8 cellular contexts compared by ENCODE assay signal in the genomic region with DNA sequence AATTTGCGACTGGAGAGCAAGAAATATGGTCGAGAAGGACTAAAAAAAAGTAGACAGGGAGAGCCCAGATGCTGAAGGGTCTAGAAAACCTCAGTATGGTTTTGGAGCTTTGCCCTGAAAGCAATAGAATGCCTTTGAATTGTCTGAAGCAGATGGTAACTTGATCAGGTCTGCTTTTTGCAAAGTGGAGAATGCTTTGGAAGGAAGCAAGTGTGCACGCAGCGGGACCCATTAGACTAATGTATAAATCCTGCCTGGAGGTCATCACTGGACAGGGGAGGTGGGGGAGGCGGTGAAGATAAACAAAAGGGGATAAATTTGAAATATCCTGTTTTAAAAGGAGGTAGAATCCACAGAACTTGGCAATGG. TPM values are rescaled to one million over a fixed set of nuclear protein-coding genes. Genes with fewer than 3 reads are reported as not detected.
DNase-seq lines count a peak whose midpoint lies in the region; ATAC-seq and TF ChIP-seq lines count a peak whose summit lies in the region.

No MANE protein-coding gene starts in this region.

- H3K9me3 ChIP-seq in mucosa of descending colon: no peaks in the 10 kb centered on the region

- peaks cover 16% of the 10 kb centered on the region for H3K4me1 ChIP-seq in mucosa of descending colon (ENCODE audit: low read depth)

- peak overlapping the region; percentile 95 to 98 (median 96) for H3K27ac Mint-ChIP-seq in naive thymus-derived CD8-positive, alpha-beta T cell

- no peaks in the 10 kb centered on the region for H3K27me3 Mint-ChIP-seq in naive thymus-derived CD8-positive, alpha-beta T cell

- no peaks in the 10 kb centered on the region for H3K9me3 Mint-ChIP-seq in naive thymus-derived CD8-positive, alpha-beta T cell

- POLR2A ChIA-PET in naive thymus-derived CD8-positive, alpha-beta T cell (lab: Charles Lee): interaction anchor here (1.1 to 9.9 kb wide), 12 partner anchors 12 to 207 kb away, joined by 3 to 130 read pairs (median 7); a partner anchor contains a TSS

- H3K36me3 ChIP-seq in mucosa of descending colon (ENCODE audit: low read depth): no peaks in the 10 kb centered on the region

- H3K4me3 Mint-ChIP-seq in naive thymus-derived CD8-positive, alpha-beta T cell: peak overlapping the region; percentile 84 to 99 (median 92)

- no peak for ATAC-seq in naive thymus-derived CD8-positive, alpha-beta T cell
- ATAC-seq in GM21381 (IDR thresholded peaks at IDR 0.05; ENCODE audit: unreplicated experiment): no peak
- ATAC-seq in mucosa of descending colon: no peak

- DNase-seq in NCI-H2171 treated with DMSO at 0.1 percent for 48 hours (lab: John Stamatoyannopoulos, UW): peak; percentile 50
- DNase-seq in NCI-H2171 (lab: John Stamatoyannopoulos, UW): no peak
- peak; percentile 96 for DNase-seq in NCI-H69 (lab: John Stamatoyannopoulos, UW)
- DNase-seq in dedifferentiated amniotic fluid mesenchymal stem cell (ENCODE audit: extremely low spot score): peak; percentile 60
- peak in 1 of 10 donors; percentile 15 for DNase-seq in naive thymus-derived CD8-positive, alpha-beta T cell
- DNase-seq in amniotic stem cell (lab: John Stamatoyannopoulos, UW): no peak
- DNase-seq in mucosa of descending colon: no peak

- TF ChIP-seq CTCF in mucosa of descending colon (IDR thresholded peaks at IDR 0.05): no peak

- intact Hi-C loops in mucosa of descending colon (cut with DNase I, micrococcal nuclease): no loop called here

- H3K36me3 Mint-ChIP-seq in naive thymus-derived CD8-positive, alpha-beta T cell: peaks cover 0 to 20% (median 3%) of the 10 kb centered on the region in 3 donors

- no peak overlapping the region for H3K4me3 ChIP-seq in mucosa of descending colon

- H3K4me1 Mint-ChIP-seq in naive thymus-derived CD8-positive, alpha-beta T cell: peaks cover 30 to 52% (median 47%) of the 10 kb centered on the region in 4 donors

RNA-seq across cellular contexts. Expression of a gene that starts 0.8 kb away (rescaled TPM):
- 10 to 100 TPM; 66.0 to 68.6 TPM for total RNA-seq in naive thymus-derived CD8-positive, alpha-beta T cell
- polyA plus RNA-seq in naive thymus-derived CD8-positive, alpha-beta T cell: 10 to 100 TPM in 1 of 3 donors, 1 to 10 TPM in 2; 7.3 to 24.9 (median 7.5) TPM
- 10 to 100 TPM; 37.2 to 58.1 (median 42.2) TPM for total RNA-seq in mucosa of descending colon

RNA-seq across cellular contexts. Expression of a gene that starts 13.5 kb away (rescaled TPM):
- total RNA-seq in naive thymus-derived CD8-positive, alpha-beta T cell: 10 to 100 TPM; 27.0 to 27.8 TPM
- polyA plus RNA-seq in naive thymus-derived CD8-positive, alpha-beta T cell: 1 to 10 TPM; 3.4 to 10.0 (median 4.0) TPM
- total RNA-seq in mucosa of descending colon: 10 to 100 TPM; 25.8 to 47.1 (median 36.1) TPM

RNA-seq across cellular contexts. Expression of a gene that starts 19.0 kb away (rescaled TPM):
- total RNA-seq in naive thymus-derived CD8-positive, alpha-beta T cell: 10 to 100 TPM; 29.0 to 37.5 TPM
- polyA plus RNA-seq in naive thymus-derived CD8-positive, alpha-beta T cell: 10 to 100 TPM; 28.7 to 30.8 (median 29.0) TPM
- total RNA-seq in mucosa of descending colon: 10 to 100 TPM; 36.9 to 48.2 (median 39.5) TPM

RNA-seq across cellular contexts. Expression of a gene that starts 28.2 kb away (rescaled TPM):
- not detected for total RNA-seq in naive thymus-derived CD8-positive, alpha-beta T cell
- not detected for polyA plus RNA-seq in naive thymus-derived CD8-positive, alpha-beta T cell
- total RNA-seq in mucosa of descending colon: under 1 TPM in 2 of 3 donors, not detected in 1; 0.07 to 0.85 TPM

RNA-seq across cellular contexts. Expression of a gene that starts 35.9 kb away (rescaled TPM):
- total RNA-seq in naive thymus-derived CD8-positive, alpha-beta T cell: 1 to 10 TPM; 6.9 to 8.0 TPM
- 10 to 100 TPM; 20.0 to 32.7 (median 24.3) TPM for polyA plus RNA-seq in naive thymus-derived CD8-positive, alpha-beta T cell
- 10 to 100 TPM; 17.2 to 27.8 (median 19.5) TPM for total RNA-seq in mucosa of descending colon

Comparison
In these comparisons a context has a peak if more than half of its experiments do, and no peak if none do; other contexts are left out.
1. DNase-seq: peak in NCI-H2171 treated with DMSO at 0.1 percent for 48 hours (single experiment), NCI-H69 (single experiment) and dedifferentiated amniotic fluid mesenchymal stem cell (single experiment); none in NCI-H2171 (single experiment), amniotic stem cell (single experiment) and mucosa of descending colon (0 of 3).